Comparison of ENCODE assay signal across 1 cellular context in genomic region chr12:56645717-56646446, GRCh38.
A peak's percentile ranks its signal among the peaks of the same experiment; 100 is the strongest.
TF ChIP-seq lines count a peak whose summit lies in the region.

Gene ATP5F1B, minus strand, starts transcription at chr12:56645984. Its CDS starts 21 bp downstream, at chr12:56645963.

TF ChIP-seq in HepG2, 621 proteins besides CTCF, POLR2A, EP300 and RAD21 (continued from another document and continues in another):
- TF ChIP-seq ZBTB2 (CRISPR knock-in tag; IDR thresholded peaks at IDR 0.05; ENCODE audit: low read depth) (no peak), ZNF572 (CRISPR knock-in tag; IDR thresholded peaks at IDR 0.05) (peak; percentile 91), RBAK (CRISPR knock-in tag; IDR thresholded peaks at IDR 0.05) (no peak), THYN1 (CRISPR knock-in tag; IDR thresholded peaks at IDR 0.05; ENCODE audit: borderline replicate concordance, low read depth) (peak; percentile 75; the same call in 1 of the 2 replicates), KLF6 (CRISPR knock-in tag; IDR thresholded peaks at IDR 0.05) (peak; percentile 76; the same call in 1 of the 2 replicates), IKZF1 (IDR thresholded peaks at IDR 0.05) (no peak), MIER3 (CRISPR knock-in tag; IDR thresholded peaks at IDR 0.05; ENCODE audit: borderline replicate concordance) (peak; percentile 68; the same call in 1 of the 2 replicates), MTERF4 (CRISPR knock-in tag; IDR thresholded peaks at IDR 0.05) (no peak), ZNF598 (CRISPR knock-in tag; IDR thresholded peaks at IDR 0.05; ENCODE audit: borderline replicate concordance) (no peak), GRHL1 (CRISPR knock-in tag; conservative IDR thresholded peaks at IDR 0.05) (no peak), NFE2L1 (CRISPR knock-in tag; IDR thresholded peaks at IDR 0.05; ENCODE audit: borderline replicate concordance) (no peak), SP2 (CRISPR knock-in tag; IDR thresholded peaks at IDR 0.05) (peak; percentile 99), PAWR (CRISPR knock-in tag; IDR thresholded peaks at IDR 0.05; ENCODE audit: borderline replicate concordance) (no peak; the same call in 1 of the 2 replicates), ATAD3A (CRISPR knock-in tag; IDR thresholded peaks at IDR 0.05) (no peak), BRF2 (CRISPR knock-in tag; IDR thresholded peaks at IDR 0.05) (peak; percentile 83; the same call in 1 of the 2 replicates), SKI (IDR thresholded peaks at IDR 0.05; ENCODE audit: partially characterized antibody) (peak; percentile 32), ZNF552 (CRISPR knock-in tag; IDR thresholded peaks at IDR 0.05; ENCODE audit: borderline replicate concordance) (0 out of 2 replicates have a peak, but pooled peaks have one; percentile 76), PHF8 (CRISPR knock-in tag; IDR thresholded peaks at IDR 0.05) (peak; percentile 99), ZSCAN25 (CRISPR knock-in tag; IDR thresholded peaks at IDR 0.05) (no peak), RXRA (CRISPR knock-in tag; IDR thresholded peaks at IDR 0.05) (peak; percentile 61; the same call in 1 of the 2 replicates), ASH2L (IDR thresholded peaks at IDR 0.05; ENCODE audit: insufficient read length, low read depth, low read length) (peak; percentile 92), ZNF691 (CRISPR knock-in tag; IDR thresholded peaks at IDR 0.05; ENCODE audit: borderline replicate concordance, low read depth) (no peak), CBX5 (CRISPR knock-in tag; IDR thresholded peaks at IDR 0.05; ENCODE audit: borderline replicate concordance) (no peak; the same call in 1 of the 2 replicates), SNAI1 (CRISPR knock-in tag; IDR thresholded peaks at IDR 0.05; ENCODE audit: borderline replicate concordance) (no peak), MTA1 (CRISPR knock-in tag; IDR thresholded peaks at IDR 0.05; ENCODE audit: borderline replicate concordance) (no peak), IRF2 (CRISPR knock-in tag; IDR thresholded peaks at IDR 0.05) (peak; percentile 59), ZZZ3 (CRISPR knock-in tag; IDR thresholded peaks at IDR 0.05; ENCODE audit: borderline replicate concordance) (0 out of 2 replicates have a peak, but pooled peaks have one; percentile 21), DR1 (CRISPR knock-in tag; IDR thresholded peaks at IDR 0.05) (peak; percentile 83), ZNF446 (CRISPR knock-in tag; IDR thresholded peaks at IDR 0.05) (peak; percentile 91; the same call in 1 of the 2 replicates), HDAC1 (CRISPR knock-in tag; IDR thresholded peaks at IDR 0.05) (peak; percentile 81), ZNF18 (CRISPR knock-in tag; IDR thresholded peaks at IDR 0.05; ENCODE audit: insufficient replicate concordance) (peak; percentile 58), NR2C2 (CRISPR knock-in tag; IDR thresholded peaks at IDR 0.05; ENCODE audit: borderline replicate concordance) (peak; percentile 80; the same call in 1 of the 2 replicates), ELF1 (CRISPR knock-in tag; IDR thresholded peaks at IDR 0.05) (peak; percentile 55), HIVEP1 (CRISPR knock-in tag; IDR thresholded peaks at IDR 0.05) (no peak), RARA (CRISPR knock-in tag; IDR thresholded peaks at IDR 0.05) (no peak), NR2F2 (IDR thresholded peaks at IDR 0.05; ENCODE audit: borderline replicate concordance, low read depth) (no peak; the same call in 1 of the 2 replicates), SMAD1 (CRISPR knock-in tag; IDR thresholded peaks at IDR 0.05; ENCODE audit: borderline replicate concordance, low read depth) (peak; percentile 89; the same call in 1 of the 2 replicates), GZF1 (CRISPR knock-in tag; IDR thresholded peaks at IDR 0.05) (no peak), ZNF607 (CRISPR knock-in tag; IDR thresholded peaks at IDR 0.05; ENCODE audit: borderline replicate concordance) (peak; percentile 87)
- TF ChIP-seq, protein P1, sequence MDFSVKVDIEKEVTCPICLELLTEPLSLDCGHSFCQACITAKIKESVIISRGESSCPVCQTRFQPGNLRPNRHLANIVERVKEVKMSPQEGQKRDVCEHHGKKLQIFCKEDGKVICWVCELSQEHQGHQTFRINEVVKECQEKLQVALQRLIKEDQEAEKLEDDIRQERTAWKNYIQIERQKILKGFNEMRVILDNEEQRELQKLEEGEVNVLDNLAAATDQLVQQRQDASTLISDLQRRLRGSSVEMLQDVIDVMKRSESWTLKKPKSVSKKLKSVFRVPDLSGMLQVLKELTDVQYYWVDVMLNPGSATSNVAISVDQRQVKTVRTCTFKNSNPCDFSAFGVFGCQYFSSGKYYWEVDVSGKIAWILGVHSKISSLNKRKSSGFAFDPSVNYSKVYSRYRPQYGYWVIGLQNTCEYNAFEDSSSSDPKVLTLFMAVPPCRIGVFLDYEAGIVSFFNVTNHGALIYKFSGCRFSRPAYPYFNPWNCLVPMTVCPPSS (IDR thresholded peaks at IDR 0.05): no peak
- TF ChIP-seq, protein P2, sequence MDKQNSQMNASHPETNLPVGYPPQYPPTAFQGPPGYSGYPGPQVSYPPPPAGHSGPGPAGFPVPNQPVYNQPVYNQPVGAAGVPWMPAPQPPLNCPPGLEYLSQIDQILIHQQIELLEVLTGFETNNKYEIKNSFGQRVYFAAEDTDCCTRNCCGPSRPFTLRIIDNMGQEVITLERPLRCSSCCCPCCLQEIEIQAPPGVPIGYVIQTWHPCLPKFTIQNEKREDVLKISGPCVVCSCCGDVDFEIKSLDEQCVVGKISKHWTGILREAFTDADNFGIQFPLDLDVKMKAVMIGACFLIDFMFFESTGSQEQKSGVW (CRISPR knock-in tag; IDR thresholded peaks at IDR 0.05; ENCODE audit: borderline replicate concordance): no peak
- TF ChIP-seq, protein P3, sequence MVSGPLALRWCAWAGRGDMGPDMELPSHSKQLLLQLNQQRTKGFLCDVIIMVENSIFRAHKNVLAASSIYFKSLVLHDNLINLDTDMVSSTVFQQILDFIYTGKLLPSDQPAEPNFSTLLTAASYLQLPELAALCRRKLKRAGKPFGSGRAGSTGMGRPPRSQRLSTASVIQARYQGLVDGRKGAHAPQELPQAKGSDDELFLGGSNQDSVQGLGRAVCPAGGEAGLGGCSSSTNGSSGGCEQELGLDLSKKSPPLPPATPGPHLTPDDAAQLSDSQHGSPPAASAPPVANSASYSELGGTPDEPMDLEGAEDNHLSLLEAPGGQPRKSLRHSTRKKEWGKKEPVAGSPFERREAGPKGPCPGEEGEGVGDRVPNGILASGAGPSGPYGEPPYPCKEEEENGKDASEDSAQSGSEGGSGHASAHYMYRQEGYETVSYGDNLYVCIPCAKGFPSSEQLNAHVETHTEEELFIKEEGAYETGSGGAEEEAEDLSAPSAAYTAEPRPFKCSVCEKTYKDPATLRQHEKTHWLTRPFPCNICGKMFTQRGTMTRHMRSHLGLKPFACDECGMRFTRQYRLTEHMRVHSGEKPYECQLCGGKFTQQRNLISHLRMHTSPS (CRISPR knock-in tag; IDR thresholded peaks at IDR 0.05; ENCODE audit: low read depth): no peak
